Comparison of ENCODE assay signal across 8 cellular contexts in genomic region chr7:102236592-102237287, GRCh38. TPM values are rescaled to one million over a fixed set of nuclear protein-coding genes. Genes with fewer than 3 reads are reported as not detected.
A peak's percentile ranks its signal among the peaks of the same experiment; 100 is the strongest.
DNase-seq lines count a peak whose midpoint lies in the region; FAIRE-seq and TF ChIP-seq lines count a peak whose summit lies in the region.

No MANE protein-coding gene starts in this region.

- H3K36me3 ChIP-seq in endothelial cell of umbilical vein (ENCODE audit: control insufficient read depth in 2 of 2, extremely low read depth in 1 of 2, insufficient read depth in 2 of 2, low read length in 2 of 2), result peaks cover 0 to 14% of the 10 kb centered on the region in 2 experiments

- BruUV-seq in endothelial cell of umbilical vein (replicated peaks; lab: Mats Ljungman, UMichigan), result no TSS peak

- dilution Hi-C loops in endothelial cell of umbilical vein (cut with MboI; ENCODE audit: extremely low pct_ligation_motif_present, low sequenced_read_pairs), result no loop called here

- TF ChIP-seq CTCF in endothelial cell of umbilical vein (IDR thresholded peaks at IDR 0.05; ENCODE audit: extremely low read depth in 1 of 2, insufficient read depth in 1 of 2, low read depth in 1 of 2, low read length in 2 of 2), result peak; percentile 69 to 79

- CTCF ChIA-PET in endothelial cell of umbilical vein (lab: Charles Lee), result interaction anchor here (0.9 to 4.0 kb wide), 17 partner anchors 15 to 694 kb away, joined by 3 to 25 read pairs (median 4); no protein-coding TSS in a partner anchor

- no peak overlapping the region for H3K27ac ChIP-seq in endothelial cell of umbilical vein (ENCODE audit: insufficient read depth, low read depth, low read length)

- no peaks in the 10 kb centered on the region for H3K27me3 ChIP-seq in endothelial cell of umbilical vein (ENCODE audit: control insufficient read depth in 2 of 2, insufficient read depth in 2 of 2, low read length in 2 of 2)

- H3K9me1 ChIP-seq in endothelial cell of umbilical vein (replicated peaks; ENCODE audit: control insufficient read depth, extremely low read depth, insufficient read depth, low read length), result no peaks in the 10 kb centered on the region

- no peaks in the 10 kb centered on the region for H3K9me3 ChIP-seq in endothelial cell of umbilical vein (replicated peaks; ENCODE audit: control insufficient read depth, insufficient read depth, low read length)

- no peaks in the 10 kb centered on the region for H3K4me1 ChIP-seq in endothelial cell of umbilical vein (ENCODE audit: control insufficient read depth, extremely low read depth, insufficient read depth, low read length)

- no peak for TF ChIP-seq POLR2A in endothelial cell of umbilical vein (IDR thresholded peaks at IDR 0.05; ENCODE audit: low read depth, low read length)

- H3K4me3 ChIP-seq in endothelial cell of umbilical vein (replicated peaks in 1 of 3; ENCODE audit: insufficient read depth in 1 of 3, low read depth in 1 of 3, low read length in 3 of 3), result no peak overlapping the region

- intact Hi-C loops in endothelial cell of umbilical vein (cut with micrococcal nuclease), result loop anchor here (1.0 to 2.0 kb wide), 6 partner anchors 421 to 693 kb away; no protein-coding TSS in a partner anchor

- H3K4me2 ChIP-seq in endothelial cell of umbilical vein (ENCODE audit: insufficient read depth, low read length), result no peak overlapping the region

- POLR2A ChIA-PET in endothelial cell of umbilical vein (lab: Charles Lee), result no interaction called here

- peak; percentile 72 for DNase-seq in Ammon's horn (ENCODE audit: low spot score)
- DNase-seq in H4 (ENCODE audit: low spot score), result peak; percentile 47
- DNase-seq in NCI-H460 (ENCODE audit: extremely low read depth, low read depth), result peak; percentile 70
- peak; percentile 53 to 61 for DNase-seq in activated CD4-positive, alpha-beta T cell treated with anti-CD3 and anti-CD28 coated beads, Interleukin-2, amount 50 U/mL, for 48 hours
- peak; percentile 57 for DNase-seq in endothelial cell of umbilical vein (ENCODE audit: low read depth, low spot score)
- DNase-seq in mucosa of gallbladder (ENCODE audit: low spot score), result peak; percentile 44
- DNase-seq in stromal cell of bone marrow (ENCODE audit: low read depth), result peak; percentile 41
- no peak for DNase-seq in NCI-H226

- no peaks in the 10 kb centered on the region for H4K20me1 ChIP-seq in endothelial cell of umbilical vein (replicated peaks; ENCODE audit: control insufficient read depth, extremely low read depth, insufficient read depth, low read length)

- H2AFZ ChIP-seq in endothelial cell of umbilical vein (ENCODE audit: low read depth, low read length), result no peak overlapping the region

- peak; percentile 79 for FAIRE-seq in endothelial cell of umbilical vein (lab: Jason Lieb, UNC)

- no peaks in the 10 kb centered on the region for H3K79me2 ChIP-seq in endothelial cell of umbilical vein (ENCODE audit: control insufficient read depth, insufficient read depth, low read length)

- H3K9ac ChIP-seq in endothelial cell of umbilical vein (replicated peaks; ENCODE audit: extremely low read depth, insufficient read depth, low read length), result no peak overlapping the region

TF ChIP-seq in endothelial cell of umbilical vein, 7 proteins besides CTCF, POLR2A, EP300 and RAD21:
- no peak for TF ChIP-seq MYC (IDR thresholded peaks at IDR 0.05; ENCODE audit: low read depth, low read length)
- TF ChIP-seq GATA2 (IDR thresholded peaks at IDR 0.05; ENCODE audit: insufficient read depth, insufficient read length, low read depth, low read length), result no peak
- no peak for TF ChIP-seq POLR2AphosphoS5 (IDR thresholded peaks at IDR 0.05; ENCODE audit: insufficient read depth, low read depth, low read length)
- no peak for TF ChIP-seq EZH2 (IDR thresholded peaks at IDR 0.05; ENCODE audit: borderline replicate concordance, low read depth, low read length, severe bottlenecking)
- TF ChIP-seq MAX (IDR thresholded peaks at IDR 0.05; ENCODE audit: insufficient read depth, insufficient read length), result no peak
- no peak for TF ChIP-seq FOS (IDR thresholded peaks at IDR 0.05; ENCODE audit: borderline replicate concordance, insufficient read depth, low read length)
- TF ChIP-seq JUN (IDR thresholded peaks at IDR 0.05; ENCODE audit: borderline replicate concordance, insufficient read depth, insufficient read length, low read depth), result no peak

RNA-seq across cellular contexts. Expression of gene SH2B2, which starts 49.9 kb away (rescaled TPM):
- 1.8 and 3.3 TPM in 2 replicates for total RNA-seq in H4 (2014; rRNA removed; shearing (Covaris generic))
- 3.2 and 3.3 TPM in 2 replicates for total RNA-seq in NCI-H460 (2014; rRNA removed; shearing (Covaris generic))
- polyA plus RNA-seq in NCI-H460 (2014; cell fraction: nucleus; rRNA removed), result 7.5 and 16.9 TPM in 2 replicates
- 0.25 and 0.73 TPM in 2 replicates for total RNA-seq in endothelial cell of umbilical vein
- 0.69 and 1.1 TPM in 2 replicates for polyA plus RNA-seq in endothelial cell of umbilical vein
- polyA plus RNA-seq in endothelial cell of umbilical vein (2011; cell fraction: cytosol; rRNA removed), result 0.35 and 0.51 TPM in 2 replicates
- polyA plus RNA-seq in endothelial cell of umbilical vein (2011; cell fraction: nucleus; rRNA removed), result 0.28 and 0.62 TPM in 2 replicates
- polyA plus RNA-seq in endothelial cell of umbilical vein (2012), result 0.95 and 1.0 TPM in 2 replicates
- 0.17 TPM in 1 of 2 replicates, not detected in the other for polyA minus RNA-seq in endothelial cell of umbilical vein
- 3.5 TPM for polyA minus RNA-seq in endothelial cell of umbilical vein (2011; cell fraction: cytosol; rRNA and poly(A)+ RNA removed)
- polyA minus RNA-seq in endothelial cell of umbilical vein (2011; cell fraction: nucleus; rRNA and poly(A)+ RNA removed), result 0.19 and 0.82 TPM in 2 replicates
- total RNA-seq in mucosa of gallbladder, result 7.2 TPM
